1 cellular context compared by ENCODE assay signal in the genomic region with DNA sequence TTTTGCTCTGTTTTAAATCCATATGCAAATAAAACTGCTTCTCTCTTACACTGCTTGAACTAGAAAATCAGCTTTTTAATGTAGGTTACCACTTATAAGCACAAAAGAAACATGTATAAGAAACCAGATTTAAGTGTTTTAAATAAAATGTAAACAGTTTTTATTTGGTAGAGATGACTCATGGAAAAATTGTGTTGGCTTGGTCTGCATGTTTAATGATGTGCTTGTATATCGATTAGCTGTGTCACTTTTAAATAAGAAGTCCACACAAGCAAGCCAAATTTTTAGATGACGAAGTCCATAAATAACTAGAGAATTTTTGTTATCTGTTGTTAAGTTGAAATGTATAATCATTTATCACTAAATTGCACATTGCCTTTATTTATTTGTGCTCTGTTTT.
TF ChIP-seq lines count a peak whose summit lies in the region.

No MANE protein-coding gene starts in this region.

TF ChIP-seq in IMR-90, 13 proteins besides CTCF, POLR2A, EP300 and RAD21:
- TF ChIP-seq FOS (IDR thresholded peaks at IDR 0.05; ENCODE audit: low read depth, low read length) (peak; percentile 35; the same call in 1 of the 2 replicates), RCOR1 (IDR thresholded peaks at IDR 0.05; ENCODE audit: insufficient replicate concordance, low read length) (no peak)
